In the genomic region with DNA sequence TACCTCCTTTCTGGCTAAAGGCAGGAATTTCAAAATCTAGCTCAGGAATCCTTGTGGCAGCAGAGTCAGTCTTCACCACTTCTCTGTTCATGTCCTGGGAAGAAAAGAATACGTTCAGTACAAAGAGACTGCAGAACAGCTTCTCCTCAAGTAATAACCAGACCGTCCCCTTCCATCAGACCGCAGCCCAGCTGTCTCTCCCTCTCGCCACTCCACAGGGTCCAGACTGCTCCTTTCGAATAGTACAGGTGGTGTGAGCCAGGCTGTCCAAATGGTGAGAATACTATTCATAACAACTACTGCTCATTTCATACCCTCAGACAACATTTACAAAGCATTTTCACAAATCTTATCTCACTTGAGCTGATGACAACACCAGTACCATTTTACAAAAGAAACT, we compare ENCODE assay signal across 9 cellular contexts. TPM values are rescaled to one million over a fixed set of nuclear protein-coding genes. Genes with fewer than 3 reads are reported as not detected.
DNase-seq lines count a peak whose midpoint lies in the region; ATAC-seq and TF ChIP-seq lines count a peak whose summit lies in the region.
"Had no signal": no experiment of that assay in that cellular context is flagged by ENCODE, and none has a peak within 500 bp of the region (broad histone marks: within the 10 kb centered on the region; RNA-seq: fewer than 3 reads in every experiment).

No MANE protein-coding gene starts in this region.

- H3F3A ChIP-seq in DOHH2 (ENCODE audit: control insufficient read depth, insufficient read depth): no peaks in the 10 kb centered on the region

- H3K18ac ChIP-seq in trophoblast cell (ENCODE audit: low read length): no peak overlapping the region

- no peaks in the 10 kb centered on the region for H4K20me1 ChIP-seq in DOHH2 (ENCODE audit: control insufficient read depth, insufficient read depth, low read depth, low read length)

- no peak for TF ChIP-seq EP300 in esophagus muscularis mucosa (IDR thresholded peaks at IDR 0.05)

- TSS peak; percentile 77 for BruUV-seq in Panc1 (replicated peaks; lab: Mats Ljungman, UMichigan)

- in situ Hi-C loops in Panc1 (cut with HindIII; ENCODE audit: low pct_unique_long_range_greater_than_20kb, low sequenced_read_pairs): loop anchor here (10.0 kb wide), 1 partner anchor 218 kb away; no protein-coding TSS in a partner anchor

- CTCF ChIA-PET in Panc1 (lab: Charles Lee): interaction anchor here (1.0 kb wide), 1 partner anchor 49 kb away, joined by 4 read pairs; no protein-coding TSS in a partner anchor

- H3K36me3 ChIP-seq in DOHH2 (ENCODE audit: control insufficient read depth, low read length) (peaks cover 57% of the 10 kb centered on the region), Panc1 (ENCODE audit: control insufficient read depth, insufficient read depth, low read length) (peaks cover 53% of the 10 kb centered on the region), esophagus muscularis mucosa (peaks cover 40 to 48% (median 44%) of the 10 kb centered on the region in 4 donors), trophoblast cell (ENCODE audit: control insufficient read depth in 1 of 2, insufficient read depth in 2 of 2, low read length in 2 of 2) (peaks cover 24 to 38% of the 10 kb centered on the region in 2 experiments)

- H4K91ac ChIP-seq in trophoblast cell (ENCODE audit: low read depth, low read length): no peak overlapping the region

- H3K4me2 ChIP-seq in DOHH2 (ENCODE audit: low read length): peak overlapping the region; percentile 77
- H3K4me2 ChIP-seq in trophoblast cell (ENCODE audit: low read length): peak overlapping the region; percentile 96

- intact Hi-C loops in Panc1 (cut with micrococcal nuclease; ENCODE audit: unreplicated experiment): no loop called here
- intact Hi-C loops in esophagus muscularis mucosa (cut with DNase I): no loop called here

- H2BK12ac ChIP-seq in trophoblast cell (ENCODE audit: low read length): no peak overlapping the region

- DNase-seq in Panc1 (ENCODE audit: low read depth, low spot score) (no peak), esophagus muscularis mucosa (ENCODE audit: extremely low spot score) (no peak), trophoblast cell (no peak), NCI-H2081 treated with DMSO at 0.1 percent for 48 hours (lab: John Stamatoyannopoulos, UW) (no peak), NCI-H82 (lab: John Stamatoyannopoulos, UW) (no peak)
- DNase-seq in stimulated activated CD4-positive, alpha-beta T cell treated with anti-CD3 and anti-CD28 coated beads, Interleukin-2, amount 100 ng/mL, for 48 hours: no peak

- H3K79me2 ChIP-seq in DOHH2 (ENCODE audit: control insufficient read depth, low read length): peaks cover 28% of the 10 kb centered on the region
- H3K79me2 ChIP-seq in trophoblast cell (ENCODE audit: control insufficient read depth, insufficient read depth, low read length, poor library complexity): peaks cover 9% of the 10 kb centered on the region

- H3K9me3 ChIP-seq in DOHH2 (ENCODE audit: control insufficient read depth, insufficient read depth, low read length) (no peaks in the 10 kb centered on the region), Panc1 (ENCODE audit: control insufficient read depth, insufficient read depth, low read depth, low read length) (no peaks in the 10 kb centered on the region), esophagus muscularis mucosa (no peaks in the 10 kb centered on the region), trophoblast cell (ENCODE audit: insufficient read depth, low read depth, low read length) (peaks cover 2% of the 10 kb centered on the region)

- POLR2A ChIA-PET in Panc1 (lab: Charles Lee): interaction anchor here (0.6 to 1.1 kb wide), 2 partner anchors 14 to 48 kb away, joined by 3 to 9 read pairs; partner anchors contain the start of gene BUD13

- TF ChIP-seq CTCF in DOHH2 (IDR thresholded peaks at IDR 0.05; ENCODE audit: low read depth, low read length, poor library complexity, severe bottlenecking) (no peak), Panc1 (IDR thresholded peaks at IDR 0.05) (no peak), esophagus muscularis mucosa (IDR thresholded peaks at IDR 0.05) (no peak)

- no peak overlapping the region for H3K9ac ChIP-seq in trophoblast cell (ENCODE audit: low read length)

- peak overlapping the region; percentile 95 for H3K4me3 ChIP-seq in DOHH2 (ENCODE audit: low read length)
- peak overlapping the region; percentile 86 to 97 for H3K4me3 ChIP-seq in Panc1 (ENCODE audit: low read depth in 2 of 2, low read length in 2 of 2)
- H3K4me3 ChIP-seq in esophagus muscularis mucosa: peak overlapping the region; percentile 90 to 100 (median 98)
- no peak overlapping the region for H3K4me3 ChIP-seq in trophoblast cell (ENCODE audit: low read depth, low read length)

- no peak overlapping the region for H2BK5ac ChIP-seq in trophoblast cell (ENCODE audit: low read depth, low read length, poor library complexity)

- H2AK5ac ChIP-seq in trophoblast cell (ENCODE audit: low read length): no peak overlapping the region

- no peak overlapping the region for H3K23ac ChIP-seq in trophoblast cell (ENCODE audit: low read length)

- TF ChIP-seq POLR2A in esophagus muscularis mucosa (IDR thresholded peaks at IDR 0.05; ENCODE audit: low read depth): no peak

- peaks cover 7% of the 10 kb centered on the region for H3K79me1 ChIP-seq in trophoblast cell (ENCODE audit: low read length)

- no peak overlapping the region for H2AFZ ChIP-seq in trophoblast cell (ENCODE audit: insufficient read depth, low read length, poor library complexity)

- peaks cover 21% of the 10 kb centered on the region for H3K4me1 ChIP-seq in DOHH2 (ENCODE audit: control insufficient read depth, low read length)
- peaks cover 15% of the 10 kb centered on the region for H3K4me1 ChIP-seq in Panc1 (ENCODE audit: control insufficient read depth, insufficient read depth, low read length)
- H3K4me1 ChIP-seq in esophagus muscularis mucosa: peaks cover 20 to 38% (median 27%) of the 10 kb centered on the region in 4 donors
- H3K4me1 ChIP-seq in trophoblast cell (ENCODE audit: control insufficient read depth in 1 of 2, insufficient read depth in 2 of 2, low read length in 2 of 2): peaks cover 13 to 19% of the 10 kb centered on the region in 2 experiments

- H3K4ac ChIP-seq in trophoblast cell (ENCODE audit: low read depth, low read length): peak overlapping the region; percentile 93

- no peak overlapping the region for H3K14ac ChIP-seq in trophoblast cell (ENCODE audit: low read length)

- H3K27me3 ChIP-seq in DOHH2 (ENCODE audit: control insufficient read depth, low read length): no peaks in the 10 kb centered on the region
- H3K27me3 ChIP-seq in Panc1 (ENCODE audit: control insufficient read depth, insufficient read depth, low read length): no peaks in the 10 kb centered on the region
- no peaks in the 10 kb centered on the region for H3K27me3 ChIP-seq in esophagus muscularis mucosa
- no peaks in the 10 kb centered on the region for H3K27me3 ChIP-seq in trophoblast cell (ENCODE audit: insufficient read depth, low read length)

- no peak for ATAC-seq in Panc1
- no peak for ATAC-seq in HG03457 (IDR thresholded peaks at IDR 0.05; ENCODE audit: unreplicated experiment)

- 69% methylated on average over 5 of the region's 5 CpGs for WGBS in esophagus muscularis mucosa
- no CpG with 5 or more reads among the region's 5 CpGs for WGBS in trophoblast cell (ENCODE audit: extremely low coverage, insufficient coverage, insufficient read length)

- no peaks in the 10 kb centered on the region for H3K9me2 ChIP-seq in DOHH2 (replicated peaks; ENCODE audit: control insufficient read depth, low read length)

- H4K12ac ChIP-seq in trophoblast cell (ENCODE audit: low read depth, low read length): no peak overlapping the region

- H4K8ac ChIP-seq in trophoblast cell (ENCODE audit: low read depth, low read length): no peak overlapping the region

- no peak overlapping the region for H2BK120ac ChIP-seq in trophoblast cell (ENCODE audit: insufficient read depth, low read length, poor library complexity)

- H3K27ac ChIP-seq in DOHH2 (ENCODE audit: low read depth, low read length): no peak overlapping the region
- peak overlapping the region; percentile 95 for H3K27ac ChIP-seq in Panc1 (ENCODE audit: low read length)
- H3K27ac ChIP-seq in esophagus muscularis mucosa (replicated peaks in 1 of 4): peak overlapping the region in 3 of 4 donors; percentile 85 to 92 (median 91)
- H3K27ac ChIP-seq in trophoblast cell (ENCODE audit: low read depth, low read length): no peak overlapping the region

RNA-seq across cellular contexts. Expression of gene ZPR1, which starts 0.9 kb away (rescaled TPM):
- total RNA-seq in Panc1 (2021; ENCODE audit: unreplicated experiment) (139 TPM), esophagus muscularis mucosa (10 to 100 TPM; 18.3 to 46.4 (median 34.7) TPM)
- 130 TPM for polyA plus RNA-seq in Panc1 (2012; ENCODE audit: insufficient read length)
- 47.5 and 52.1 TPM in 2 replicates for polyA plus RNA-seq in trophoblast cell (2013)

RNA-seq across cellular contexts. Expression of gene APOA5, which starts 4.7 kb away (rescaled TPM):
- 0.39 TPM for total RNA-seq in Panc1 (2021; ENCODE audit: unreplicated experiment)
- not detected for polyA plus RNA-seq in Panc1 (2012; ENCODE audit: insufficient read length)
- total RNA-seq in esophagus muscularis mucosa: not detected
- 0.14 and 0.19 TPM in 2 replicates for polyA plus RNA-seq in trophoblast cell (2013)
- total RNA-seq: pulmonary artery endothelial cell had no signal

RNA-seq across cellular contexts. Expression of gene BUD13, which starts 14.2 kb away (rescaled TPM):
- total RNA-seq in Panc1 (2021; ENCODE audit: unreplicated experiment): 30.0 TPM
- 20.6 TPM for polyA plus RNA-seq in Panc1 (2012; ENCODE audit: insufficient read length)
- 10 to 100 TPM; 10.8 to 17.1 (median 12.5) TPM for total RNA-seq in esophagus muscularis mucosa
- polyA plus RNA-seq in trophoblast cell (2013): 14.3 and 15.7 TPM in 2 replicates

RNA-seq across cellular contexts. Expression of gene APOA4, which starts 36.1 kb away (rescaled TPM):
- total RNA-seq in Panc1 (2021; ENCODE audit: unreplicated experiment) (not detected), esophagus muscularis mucosa (under 1 TPM in 2 of 4 donors, not detected in 2; 0.26 to 0.40 TPM)
- polyA plus RNA-seq in Panc1 (2012; ENCODE audit: insufficient read length): not detected
- 0.07 and 0.11 TPM in 2 replicates for polyA plus RNA-seq in trophoblast cell (2013)
- total RNA-seq: pulmonary artery endothelial cell had no signal

RNA-seq across cellular contexts. Expression of gene APOC3, which starts 42.7 kb away (rescaled TPM):
- total RNA-seq in Panc1 (2021; ENCODE audit: unreplicated experiment) (1.2 TPM), esophagus muscularis mucosa (not detected)
- polyA plus RNA-seq in Panc1 (2012; ENCODE audit: insufficient read length): not detected
- polyA plus RNA-seq in trophoblast cell (2013): 3.6 and 4.9 TPM in 2 replicates
- total RNA-seq: pulmonary artery endothelial cell had no signal

Comparison
In these comparisons a context has a peak if more than half of its experiments do, and no peak if none do; other contexts are left out.
1. H3K27ac ChIP-seq: peak in Panc1 (single experiment) and esophagus muscularis mucosa (3 of 4); none in DOHH2 (single experiment) and trophoblast cell (single experiment).